ENCODE assay signal across 25 cellular contexts in the genomic region with DNA sequence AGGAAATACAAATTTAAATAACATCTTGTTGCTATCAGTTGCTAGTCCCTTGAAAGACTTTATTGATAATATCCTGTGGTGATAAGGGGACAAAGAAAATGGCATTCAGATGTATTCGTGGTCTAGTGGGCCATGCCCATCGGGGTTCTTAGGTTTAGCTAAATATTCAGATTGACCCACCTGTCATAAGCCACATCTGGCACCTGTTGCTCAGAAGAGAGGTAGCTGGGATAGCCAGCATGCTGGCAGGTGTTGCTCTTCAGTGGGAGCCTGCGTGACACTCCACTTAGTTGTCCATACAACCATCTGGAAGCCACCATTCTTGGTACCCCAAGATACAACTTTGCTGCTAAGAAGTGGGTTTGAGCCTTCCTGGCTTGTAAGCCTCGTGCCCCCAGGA. TPM values are rescaled to one million over a fixed set of nuclear protein-coding genes. Genes with fewer than 3 reads are reported as not detected.
"Had no signal": no experiment of that assay in that cellular context is flagged by ENCODE, and none has a peak within 500 bp of the region (broad histone marks: within the 10 kb centered on the region; RNA-seq: fewer than 3 reads in every experiment).

No MANE protein-coding gene starts in this region.

- H3K36me3 Mint-ChIP-seq: neural progenitor cell had no signal

- DNase-seq: occipital lobe; ovary; posterior cingulate gyrus; psoas muscle; right cardiac atrium; right lobe of liver; sigmoid colon; small intestine; stimulated activated CD4-positive, alpha-beta T cell treated with anti-CD3 and anti-CD28 coated beads, Interleukin-15, amount 100 ng/mL, for 24 hours; stimulated activated CD4-positive, alpha-beta T cell treated with anti-CD3 and anti-CD28 coated beads, Interleukin-2, amount 100 ng/mL, for 24 hours; stimulated activated CD4-positive, alpha-beta T cell treated with anti-CD3 and anti-CD28 coated beads, Interleukin-2, amount 100 ng/mL, for 48 hours; stimulated activated CD4-positive, alpha-beta T cell treated with anti-CD3 and anti-CD28 coated beads, Interleukin-4, amount 100 ng/mL, for 24 hours; stimulated activated naive B cell treated with anti-CD40 and anti-IgM and Interleukin-4, amounts not matched to agents 10 μg/mL and 1 μg/mL and 100 μg/mL, for 72 hours; stimulated activated naive CD4-positive, alpha-beta T cell treated with Interleukin-2 at 50 U/mL for 16 hours; stomach; thyroid gland; trophoblast cell; upper lobe of left lung had no signal

- H3K27me3 Mint-ChIP-seq: progenitor cell of endocrine pancreas; stimulated activated naive B cell treated with anti-CD40 and anti-IgM and Interleukin-4, amounts not matched to agents 10 μg/mL and 1 μg/mL and 100 μg/mL, for 72 hours; stimulated activated naive CD8-positive, alpha-beta T cell treated with anti-CD3 and anti-CD28 coated beads, Interleukin-15, Interleukin-2, amounts not matched to agents 100 ng/mL and 50 ng/mL, for 24 hours had no signal

- H3K9me3 Mint-ChIP-seq: nephron; neural progenitor cell; stimulated activated effector memory CD8-positive, alpha-beta T cell treated with anti-CD3 and anti-CD28 coated beads, Interleukin-12 subunit alpha, Interleukin-12 subunit beta, amount 100 ng/mL, for 72 hours; stimulated activated naive B cell treated with anti-CD40 and anti-IgM and Interleukin-4, amounts not matched to agents 10 μg/mL and 1 μg/mL and 100 μg/mL, for 72 hours; stimulated activated naive CD8-positive, alpha-beta T cell treated with anti-CD3 and anti-CD28 coated beads, Interleukin-15, Interleukin-2, amounts not matched to agents 100 ng/mL and 50 ng/mL, for 24 hours had no signal

- H3K4me1 Mint-ChIP-seq: nephron, neural progenitor cell had no signal

- H3K4me3 Mint-ChIP-seq: nephron; neural progenitor cell; stimulated activated effector memory CD8-positive, alpha-beta T cell treated with anti-CD3 and anti-CD28 coated beads, Interleukin-12 subunit alpha, Interleukin-12 subunit beta, amount 100 ng/mL, for 72 hours; stimulated activated naive B cell treated with anti-CD40 and anti-IgM and Interleukin-4, amounts not matched to agents 10 μg/mL and 1 μg/mL and 100 μg/mL, for 72 hours; stimulated activated naive CD8-positive, alpha-beta T cell treated with anti-CD3 and anti-CD28 coated beads, Interleukin-15, Interleukin-2, amounts not matched to agents 100 ng/mL and 50 ng/mL, for 24 hours had no signal

- H3K27ac Mint-ChIP-seq: nephron; neural progenitor cell; progenitor cell of endocrine pancreas; stimulated activated effector memory CD8-positive, alpha-beta T cell treated with anti-CD3 and anti-CD28 coated beads, Interleukin-12 subunit alpha, Interleukin-12 subunit beta, amount 100 ng/mL, for 72 hours; stimulated activated naive B cell treated with anti-CD40 and anti-IgM and Interleukin-4, amounts not matched to agents 10 μg/mL and 1 μg/mL and 100 μg/mL, for 72 hours; stimulated activated naive CD8-positive, alpha-beta T cell treated with anti-CD3 and anti-CD28 coated beads, Interleukin-15, Interleukin-2, amounts not matched to agents 100 ng/mL and 50 ng/mL, for 24 hours had no signal

- ATAC-seq: psoas muscle; right cardiac atrium; right lobe of liver; stimulated activated effector memory CD8-positive, alpha-beta T cell treated with anti-CD3 and anti-CD28 coated beads, Interleukin-12 subunit alpha, Interleukin-12 subunit beta, amount 100 ng/mL, for 72 hours; stimulated activated naive B cell treated with anti-CD40 and anti-IgM and Interleukin-4, amounts not matched to agents 10 μg/mL and 1 μg/mL and 100 μg/mL, for 72 hours had no signal

RNA-seq across cellular contexts. Expression of gene F2RL2, which starts 36.7 kb away (rescaled TPM):
- total RNA-seq: progenitor cell of endocrine pancreas, psoas muscle, ureter, vagina had no signal
